ENCODE assay signal across 9 cellular contexts in genomic region chr9:34380511-34381315, GRCh38. TPM values are rescaled to one million over a fixed set of nuclear protein-coding genes. Genes with fewer than 3 reads are reported as not detected.
DNase-seq lines count a peak whose midpoint lies in the region; ATAC-seq, FAIRE-seq and TF ChIP-seq lines count a peak whose summit lies in the region.
"Had no signal": no experiment of that assay in that cellular context is flagged by ENCODE, and none has a peak within 500 bp of the region (broad histone marks: within the 10 kb centered on the region; RNA-seq: fewer than 3 reads in every experiment).

No MANE protein-coding gene starts in this region.

- DNase-seq in SIG-M5 treated with dmso at 0.1 percent for 504 hours (lab: John Stamatoyannopoulos, UW; ENCODE audit: unreplicated experiment), result peak; percentile 40
- DNase-seq in SIG-M5 (lab: John Stamatoyannopoulos, UW), result no peak
- peak; percentile 24 for DNase-seq in MG63
- peak; percentile 62 for DNase-seq in SW480 (ENCODE audit: low spot score)
- DNase-seq in activated naive CD8-positive, alpha-beta T cell treated with anti-CD3 and anti-CD28 coated beads, Interleukin-2, amount 50 U/mL, for 24 hours, result peak; percentile 73
- peak; percentile 88 for DNase-seq in cardiac septum (ENCODE audit: low spot score)
- peak; percentile 76 to 92 (median 83) for DNase-seq in pancreas
- DNase-seq in tibial artery, result peak; percentile 54 to 83

- H3K36me3 ChIP-seq in MG63, result no peaks in the 10 kb centered on the region
- H3K36me3 ChIP-seq in pancreas, result no peaks in the 10 kb centered on the region
- no peaks in the 10 kb centered on the region for H3K36me3 ChIP-seq in tibial artery

- TF ChIP-seq CTCF in pancreas (IDR thresholded peaks at IDR 0.05) (no peak), tibial artery (IDR thresholded peaks at IDR 0.05) (no peak)

- ATAC-seq in activated naive CD8-positive, alpha-beta T cell treated with anti-CD3 and anti-CD28 coated beads, Interleukin-2, amount 50 U/mL, for 24 hours, result peak; percentile 51
- ATAC-seq in pancreas, result peak; percentile 62 to 78 (median 68)

- H3K4me3 Mint-ChIP-seq in activated naive CD8-positive, alpha-beta T cell treated with anti-CD3 and anti-CD28 coated beads, Interleukin-2, amount 50 U/mL, for 24 hours, result peak overlapping the region; percentile 80

- no peaks in the 10 kb centered on the region for H3K9me3 Mint-ChIP-seq in activated naive CD8-positive, alpha-beta T cell treated with anti-CD3 and anti-CD28 coated beads, Interleukin-2, amount 50 U/mL, for 24 hours

- H3K27me3 ChIP-seq in MG63 (no peaks in the 10 kb centered on the region), pancreas (no peaks in the 10 kb centered on the region), tibial artery (no peaks in the 10 kb centered on the region)

- FAIRE-seq in pancreas (lab: Jason Lieb, UNC), result no peak
- FAIRE-seq: G401.6 had no signal

- intact Hi-C loops in cardiac septum (cut with DNase I), result loop anchor here (1.0 kb wide), 1 partner anchor 48 kb away; no protein-coding TSS in a partner anchor
- intact Hi-C loops in pancreas (cut with DNase I), result no loop called here
- intact Hi-C loops in tibial artery (cut with DNase I; ENCODE audit: low total_unique reads), result no loop called here

- H3K4me3 ChIP-seq in MG63 (no peak overlapping the region), pancreas (peak overlapping the region; percentile 23 to 51 (median 40)), tibial artery (peak overlapping the region; percentile 48 to 55)

- H3K27ac ChIP-seq in pancreas (peak overlapping the region in 1 of 4 donors; percentile 21), tibial artery (peak overlapping the region in 1 of 2 donors; percentile 29)

- peaks cover 1 to 14% (median 9%) of the 10 kb centered on the region in 3 donors for H3K4me1 ChIP-seq in pancreas
- H3K4me1 ChIP-seq in tibial artery, result peaks cover 0 to 44% (median 28%) of the 10 kb centered on the region in 4 donors

- no peak overlapping the region for H3K27ac Mint-ChIP-seq in activated naive CD8-positive, alpha-beta T cell treated with anti-CD3 and anti-CD28 coated beads, Interleukin-2, amount 50 U/mL, for 24 hours

- H3K27me3 Mint-ChIP-seq in activated naive CD8-positive, alpha-beta T cell treated with anti-CD3 and anti-CD28 coated beads, Interleukin-2, amount 50 U/mL, for 24 hours, result peaks cover 3% of the 10 kb centered on the region

- no peaks in the 10 kb centered on the region for H3K9me3 ChIP-seq in MG63
- H3K9me3 ChIP-seq in pancreas, result no peaks in the 10 kb centered on the region
- H3K9me3 ChIP-seq in tibial artery, result no peaks in the 10 kb centered on the region

- peaks cover 32% of the 10 kb centered on the region for H3K4me1 Mint-ChIP-seq in activated naive CD8-positive, alpha-beta T cell treated with anti-CD3 and anti-CD28 coated beads, Interleukin-2, amount 50 U/mL, for 24 hours

- H3K36me3 Mint-ChIP-seq in activated naive CD8-positive, alpha-beta T cell treated with anti-CD3 and anti-CD28 coated beads, Interleukin-2, amount 50 U/mL, for 24 hours (ENCODE audit: low read depth), result no peaks in the 10 kb centered on the region

- WGBS in pancreas, 2 donors, result 4 to 6% methylated on average over 57 to 59 of the region's 59 CpGs

RNA-seq across cellular contexts. Expression of gene MYORG, which starts 4.0 kb away (rescaled TPM):
- 0.23 TPM in 1 of 2 replicates, not detected in the other for total RNA-seq in MG63 (2014; rRNA removed; shearing (Covaris generic); ENCODE audit: low replicate concordance)
- total RNA-seq in cardiac septum, result 9.7 TPM
- total RNA-seq in pancreas, result 10 to 100 TPM in 4 of 6 donors, 1 to 10 TPM in 2; 4.0 to 17.5 (median 10.8) TPM
- 1 to 10 TPM; 1.8 to 2.3 TPM for polyA plus RNA-seq in pancreas

RNA-seq across cellular contexts. Expression of gene NUDT2, which starts 51.3 kb away (rescaled TPM):
- 6.6 and 19.3 TPM in 2 replicates for total RNA-seq in MG63 (2014; rRNA removed; shearing (Covaris generic); ENCODE audit: low replicate concordance)
- total RNA-seq in cardiac septum (23.0 TPM), pancreas (10 to 100 TPM in 5 of 6 donors, 1 to 10 TPM in 1; 9.7 to 16.8 (median 13.2) TPM)
- polyA plus RNA-seq in pancreas, result 10 to 100 TPM; 13.7 to 32.6 TPM

RNA-seq across cellular contexts. Expression of gene KIF24, which starts 51.6 kb away (rescaled TPM):
- 1.7 and 1.8 TPM in 2 replicates for total RNA-seq in MG63 (2014; rRNA removed; shearing (Covaris generic); ENCODE audit: low replicate concordance)
- total RNA-seq in cardiac septum (0.89 TPM), pancreas (under 1 TPM; 0.37 to 0.69 (median 0.48) TPM)
- under 1 TPM; 0.38 to 0.52 TPM for polyA plus RNA-seq in pancreas
